Comparison of ENCODE assay signal across 8 cellular contexts in genomic region chr2:201151127-201152074, GRCh38. TPM values are rescaled to one million over a fixed set of nuclear protein-coding genes. Genes with fewer than 3 reads are reported as not detected.
DNase-seq lines count a peak whose midpoint lies in the region; ATAC-seq lines count a peak whose summit lies in the region.

No MANE protein-coding gene starts in this region.

- no peaks in the 10 kb centered on the region for H3K9me3 Mint-ChIP-seq in dendritic cell treated with granulocyte-macrophage colony-stimulating factor and Interleukin-4, amounts not matched to agents 40 ng/mL and 50 ng/mL, for 4 days
- no peaks in the 10 kb centered on the region for H3K9me3 Mint-ChIP-seq in natural killer cell treated with Interleukin-12 subunit alpha and Interleukin-12 subunit beta and Interleukin-15 and Interleukin-18, amount 100 ng/mL, for 72 hours

- peak; percentile 87 for ATAC-seq in HG02884 (IDR thresholded peaks at IDR 0.05; ENCODE audit: unreplicated experiment)
- peak; percentile 84 to 87 for ATAC-seq in natural killer cell treated with Interleukin-12 subunit alpha and Interleukin-12 subunit beta and Interleukin-15 and Interleukin-18, amount 100 ng/mL, for 72 hours

- H3K27me3 Mint-ChIP-seq in dendritic cell treated with granulocyte-macrophage colony-stimulating factor and Interleukin-4, amounts not matched to agents 40 ng/mL and 50 ng/mL, for 4 days, result no peaks in the 10 kb centered on the region
- H3K27me3 Mint-ChIP-seq in natural killer cell treated with Interleukin-12 subunit alpha and Interleukin-12 subunit beta and Interleukin-15 and Interleukin-18, amount 100 ng/mL, for 72 hours, result no peaks in the 10 kb centered on the region

- peak; percentile 4 for DNase-seq in NCI-H2196 treated with DMSO at 0.1 percent for 48 hours (lab: John Stamatoyannopoulos, UW; ENCODE audit: unreplicated experiment)
- no peak for DNase-seq in NCI-H2196 (lab: John Stamatoyannopoulos, UW; ENCODE audit: unreplicated experiment)
- DNase-seq in OCI-M1 (lab: John Stamatoyannopoulos, UW), result peak; percentile 71
- no peak for DNase-seq in natural killer cell treated with Interleukin-12 subunit alpha and Interleukin-12 subunit beta and Interleukin-15 and Interleukin-18, amount 100 ng/mL, for 72 hours (ENCODE audit: low spot score)
- no peak for DNase-seq in DMS 273 (lab: John Stamatoyannopoulos, UW; ENCODE audit: unreplicated experiment)
- DNase-seq in NCI-H2107 (lab: John Stamatoyannopoulos, UW), result no peak

- peak overlapping the region; percentile 49 for H3K4me3 Mint-ChIP-seq in dendritic cell treated with granulocyte-macrophage colony-stimulating factor and Interleukin-4, amounts not matched to agents 40 ng/mL and 50 ng/mL, for 4 days
- peak overlapping the region; percentile 83 for H3K4me3 Mint-ChIP-seq in natural killer cell treated with Interleukin-12 subunit alpha and Interleukin-12 subunit beta and Interleukin-15 and Interleukin-18, amount 100 ng/mL, for 72 hours

- peaks cover 89% of the 10 kb centered on the region for H3K36me3 Mint-ChIP-seq in dendritic cell treated with granulocyte-macrophage colony-stimulating factor and Interleukin-4, amounts not matched to agents 40 ng/mL and 50 ng/mL, for 4 days (ENCODE audit: low read depth)
- peaks cover 51% of the 10 kb centered on the region for H3K36me3 Mint-ChIP-seq in natural killer cell treated with Interleukin-12 subunit alpha and Interleukin-12 subunit beta and Interleukin-15 and Interleukin-18, amount 100 ng/mL, for 72 hours

- intact Hi-C loops in dendritic cell treated with granulocyte-macrophage colony-stimulating factor and Interleukin-4, amounts not matched to agents 40 ng/mL and 50 ng/mL, for 4 days (cut with micrococcal nuclease), result loop anchor here (2.0 kb wide), 1 partner anchor 19 kb away; no protein-coding TSS in a partner anchor

- peak overlapping the region; percentile 80 for H3K27ac Mint-ChIP-seq in dendritic cell treated with granulocyte-macrophage colony-stimulating factor and Interleukin-4, amounts not matched to agents 40 ng/mL and 50 ng/mL, for 4 days
- H3K27ac Mint-ChIP-seq in natural killer cell treated with Interleukin-12 subunit alpha and Interleukin-12 subunit beta and Interleukin-15 and Interleukin-18, amount 100 ng/mL, for 72 hours, result peak overlapping the region; percentile 95 to 98

- H3K4me1 Mint-ChIP-seq in dendritic cell treated with granulocyte-macrophage colony-stimulating factor and Interleukin-4, amounts not matched to agents 40 ng/mL and 50 ng/mL, for 4 days (ENCODE audit: low read depth), result peaks cover 82% of the 10 kb centered on the region
- H3K4me1 Mint-ChIP-seq in natural killer cell treated with Interleukin-12 subunit alpha and Interleukin-12 subunit beta and Interleukin-15 and Interleukin-18, amount 100 ng/mL, for 72 hours (ENCODE audit: low read depth in 2 of 2), result peaks cover 55% of the 10 kb centered on the region in 2 donors

RNA-seq across cellular contexts. Expression of gene CASP10, which starts 31.5 kb away (rescaled TPM):
- total RNA-seq in natural killer cell treated with Interleukin-12 subunit alpha and Interleukin-12 subunit beta and Interleukin-15 and Interleukin-18, amount 100 ng/mL, for 72 hours, result 10 to 100 TPM; 17.5 to 23.0 TPM

RNA-seq across cellular contexts. Expression of gene CFLAR, which starts 35.4 kb away (rescaled TPM):
- total RNA-seq in natural killer cell treated with Interleukin-12 subunit alpha and Interleukin-12 subunit beta and Interleukin-15 and Interleukin-18, amount 100 ng/mL, for 72 hours, result 100 to 1,000 TPM; 366 to 438 TPM

Comparison
In these comparisons a context has a peak if more than half of its experiments do, and no peak if none do; other contexts are left out.
1. DNase-seq: peak in NCI-H2196 treated with DMSO at 0.1 percent for 48 hours (single experiment) and OCI-M1 (single experiment); none in NCI-H2196 (single experiment), natural killer cell treated with Interleukin-12 subunit alpha and Interleukin-12 subunit beta and Interleukin-15 and Interleukin-18, amount 100 ng/mL, for 72 hours (single experiment), DMS 273 (single experiment) and NCI-H2107 (single experiment).